In genomic region chr4:145216532-145216931, GRCh38 we compare ENCODE assay signal across 9 cellular contexts. TPM values are rescaled to one million over a fixed set of nuclear protein-coding genes. Genes with fewer than 3 reads are reported as not detected.
A peak's percentile ranks its signal among the peaks of the same experiment; 100 is the strongest.
DNase-seq lines count a peak whose midpoint lies in the region; ATAC-seq and TF ChIP-seq lines count a peak whose summit lies in the region.
"Had no signal": no experiment of that assay in that cellular context is flagged by ENCODE, and none has a peak within 500 bp of the region (broad histone marks: within the 10 kb centered on the region; RNA-seq: fewer than 3 reads in every experiment).

No MANE protein-coding gene starts in this region.

- POLR2A ChIA-PET in activated CD8-positive, alpha-beta T cell treated with anti-CD3 and anti-CD28 coated beads for 36 hours (lab: Charles Lee) = no interaction called here
- POLR2A ChIA-PET in activated CD8-positive, alpha-beta T cell treated with anti-CD3 and anti-CD28 coated beads, Interleukin-2, amount 10 ng/mL, durations not matched to agents 7 days and 5 days (lab: Charles Lee) = no interaction called here
- POLR2A ChIA-PET in T-cell (lab: Charles Lee) = no interaction called here

- no peaks in the 10 kb centered on the region for H3K36me3 Mint-ChIP-seq in activated CD8-positive, alpha-beta T cell treated with anti-CD3 and anti-CD28 coated beads for 36 hours (ENCODE audit: low read depth)
- H3K36me3 Mint-ChIP-seq in activated CD8-positive, alpha-beta T cell treated with anti-CD3 and anti-CD28 coated beads, Interleukin-2, amount 10 ng/mL, durations not matched to agents 7 days and 5 days (ENCODE audit: low read depth) = no peaks in the 10 kb centered on the region
- no peaks in the 10 kb centered on the region for H3K36me3 Mint-ChIP-seq in type B pancreatic cell
- no peaks in the 10 kb centered on the region for H3K36me3 Mint-ChIP-seq in T-cell

- peak; percentile 40 for TF ChIP-seq CTCF in activated CD8-positive, alpha-beta T cell treated with anti-CD3 and anti-CD28 coated beads for 36 hours (IDR thresholded peaks at IDR 0.05)
- TF ChIP-seq CTCF in type B pancreatic cell (conservative IDR thresholded peaks at IDR 0.05) = peak; percentile 66

- no peak for ATAC-seq in activated CD8-positive, alpha-beta T cell treated with anti-CD3 and anti-CD28 coated beads for 36 hours
- ATAC-seq in activated CD8-positive, alpha-beta T cell treated with anti-CD3 and anti-CD28 coated beads, Interleukin-2, amount 10 ng/mL, durations not matched to agents 7 days and 5 days = no peak
- ATAC-seq in T-cell (replicated peaks in 1 of 4) = no peak
- no peak for ATAC-seq in GM18870 (IDR thresholded peaks at IDR 0.05; ENCODE audit: unreplicated experiment)
- ATAC-seq in GM21390 (IDR thresholded peaks at IDR 0.05; ENCODE audit: unreplicated experiment) = no peak

- CTCF ChIA-PET in activated CD8-positive, alpha-beta T cell treated with anti-CD3 and anti-CD28 coated beads for 36 hours (lab: Charles Lee) = interaction anchor here (0.8 to 3.3 kb wide), 10 partner anchors 9 to 403 kb away, joined by 3 to 23 read pairs (median 5); partner anchors contain the start of gene MMAA
- CTCF ChIA-PET in activated CD8-positive, alpha-beta T cell treated with anti-CD3 and anti-CD28 coated beads, Interleukin-2, amount 10 ng/mL, durations not matched to agents 7 days and 5 days (lab: Charles Lee) = interaction anchor here (1.0 to 1.9 kb wide), 12 partner anchors 15 to 401 kb away, joined by 3 to 9 read pairs (median 6); no protein-coding TSS in a partner anchor
- CTCF ChIA-PET in T-cell (lab: Charles Lee) = interaction anchor here in 1 of 2 donors (0.9 to 1.1 kb wide), 2 partner anchors 17 to 341 kb away, joined by 3 to 5 read pairs; no protein-coding TSS in a partner anchor

- intact Hi-C loops in activated CD8-positive, alpha-beta T cell treated with anti-CD3 and anti-CD28 coated beads for 36 hours (cut with micrococcal nuclease) = no loop called here

- H3K27me3 Mint-ChIP-seq in activated CD8-positive, alpha-beta T cell treated with anti-CD3 and anti-CD28 coated beads for 36 hours = peaks cover 4% of the 10 kb centered on the region
- peaks cover 11% of the 10 kb centered on the region for H3K27me3 Mint-ChIP-seq in activated CD8-positive, alpha-beta T cell treated with anti-CD3 and anti-CD28 coated beads, Interleukin-2, amount 10 ng/mL, durations not matched to agents 7 days and 5 days (ENCODE audit: low read depth)
- H3K27me3 Mint-ChIP-seq in type B pancreatic cell (no peaks in the 10 kb centered on the region), T-cell (peaks cover 5 to 9% of the 10 kb centered on the region in 2 donors)

- no peak overlapping the region for H3K27ac Mint-ChIP-seq in activated CD8-positive, alpha-beta T cell treated with anti-CD3 and anti-CD28 coated beads for 36 hours
- no peak overlapping the region for H3K27ac Mint-ChIP-seq in activated CD8-positive, alpha-beta T cell treated with anti-CD3 and anti-CD28 coated beads, Interleukin-2, amount 10 ng/mL, durations not matched to agents 7 days and 5 days
- H3K27ac Mint-ChIP-seq in type B pancreatic cell (no peak overlapping the region), T-cell (no peak overlapping the region)

- H3K4me3 Mint-ChIP-seq in activated CD8-positive, alpha-beta T cell treated with anti-CD3 and anti-CD28 coated beads for 36 hours = no peak overlapping the region
- H3K4me3 Mint-ChIP-seq in activated CD8-positive, alpha-beta T cell treated with anti-CD3 and anti-CD28 coated beads, Interleukin-2, amount 10 ng/mL, durations not matched to agents 7 days and 5 days = no peak overlapping the region
- H3K4me3 Mint-ChIP-seq in type B pancreatic cell = no peak overlapping the region
- H3K4me3 Mint-ChIP-seq in T-cell = no peak overlapping the region

- no peak for DNase-seq in activated CD8-positive, alpha-beta T cell treated with anti-CD3 and anti-CD28 coated beads for 36 hours
- no peak for DNase-seq in activated CD8-positive, alpha-beta T cell treated with anti-CD3 and anti-CD28 coated beads, Interleukin-2, amount 10 ng/mL, durations not matched to agents 7 days and 5 days
- DNase-seq in OCI-M1 (lab: John Stamatoyannopoulos, UW) (peak; percentile 64), fibroblast of peridontal ligament (ENCODE audit: extremely low read depth) (peak; percentile 67), type B pancreatic cell (ENCODE audit: extremely low spot score, unreplicated experiment) (no peak), T-cell (no peak)
- DNase-seq: NK-92 treated with Interleukin-12 subunit alpha and Interleukin-12 subunit beta, amount 100 ng/mL, for 24 hours had no signal

- no peaks in the 10 kb centered on the region for H3K4me1 Mint-ChIP-seq in activated CD8-positive, alpha-beta T cell treated with anti-CD3 and anti-CD28 coated beads for 36 hours (ENCODE audit: low read depth)
- H3K4me1 Mint-ChIP-seq in activated CD8-positive, alpha-beta T cell treated with anti-CD3 and anti-CD28 coated beads, Interleukin-2, amount 10 ng/mL, durations not matched to agents 7 days and 5 days (ENCODE audit: low read depth) = no peaks in the 10 kb centered on the region
- H3K4me1 Mint-ChIP-seq in type B pancreatic cell (ENCODE audit: unreplicated experiment) (no peaks in the 10 kb centered on the region), T-cell (no peaks in the 10 kb centered on the region)

- no peaks in the 10 kb centered on the region for H3K9me3 Mint-ChIP-seq in activated CD8-positive, alpha-beta T cell treated with anti-CD3 and anti-CD28 coated beads for 36 hours
- no peaks in the 10 kb centered on the region for H3K9me3 Mint-ChIP-seq in activated CD8-positive, alpha-beta T cell treated with anti-CD3 and anti-CD28 coated beads, Interleukin-2, amount 10 ng/mL, durations not matched to agents 7 days and 5 days (ENCODE audit: insufficient read depth)
- H3K9me3 Mint-ChIP-seq in type B pancreatic cell = no peaks in the 10 kb centered on the region
- no peaks in the 10 kb centered on the region for H3K9me3 Mint-ChIP-seq in T-cell

RNA-seq across cellular contexts. Expression of gene OTUD4, which starts 36.1 kb away (rescaled TPM):
- total RNA-seq in activated CD8-positive, alpha-beta T cell treated with anti-CD3 and anti-CD28 coated beads for 36 hours = 10 to 100 TPM; 41.4 to 49.6 TPM
- 10 to 100 TPM; 39.4 to 43.6 TPM for total RNA-seq in activated CD8-positive, alpha-beta T cell treated with anti-CD3 and anti-CD28 coated beads, Interleukin-2, amount 10 ng/mL, durations not matched to agents 7 days and 5 days
- total RNA-seq in type B pancreatic cell (ENCODE audit: low replicate concordance) (38.8 and 39.0 TPM in 2 replicates), T-cell (10 to 100 TPM; 38.8 to 70.1 (median 49.1) TPM)

Comparison
In these comparisons a context has a peak if more than half of its experiments do, and no peak if none do; other contexts are left out.
1. DNase-seq: peak in OCI-M1 (single experiment) and fibroblast of peridontal ligament (single experiment); none in activated CD8-positive, alpha-beta T cell treated with anti-CD3 and anti-CD28 coated beads for 36 hours (single experiment), activated CD8-positive, alpha-beta T cell treated with anti-CD3 and anti-CD28 coated beads, Interleukin-2, amount 10 ng/mL, durations not matched to agents 7 days and 5 days (single experiment), type B pancreatic cell (single experiment) and T-cell (0 of 34).